Comparison of ENCODE assay signal across 21 cellular contexts in genomic region chr2:22215517-22215916, GRCh38.
"Had no signal": no experiment of that assay in that cellular context is flagged by ENCODE, and none has a peak within 500 bp of the region (broad histone marks: within the 10 kb centered on the region; RNA-seq: fewer than 3 reads in every experiment).

No MANE protein-coding gene starts in this region.

- H3K27me3 ChIP-seq: body of pancreas, cardiac muscle cell, heart right ventricle, left lung, vagina had no signal

- H3K27me3 Mint-ChIP-seq: activated CD4-positive, alpha-beta memory T cell treated with anti-CD3 and anti-CD28 coated beads, Interleukin-2, amount 10 ng/mL, durations not matched to agents 7 days and 5 days; activated naive CD4-positive, alpha-beta T cell treated with anti-CD3 and anti-CD28 coated beads, Interleukin-2, amount 50 U/mL, for 24 hours; naive thymus-derived CD8-positive, alpha-beta T cell had no signal

- DNase-seq: activated CD4-positive, alpha-beta memory T cell treated with anti-CD3 and anti-CD28 coated beads, Interleukin-2, amount 10 ng/mL, durations not matched to agents 7 days and 5 days; activated CD4-positive, alpha-beta T cell treated with anti-CD3 and anti-CD28 coated beads for 48 hours; activated gamma-delta T cell; anterior cingulate cortex; body of pancreas; cortex of kidney; foreskin fibroblast; heart right ventricle; immature natural killer cell; left lung; naive thymus-derived CD8-positive, alpha-beta T cell; stimulated activated CD4-positive, alpha-beta T cell treated with anti-CD3 and anti-CD28 coated beads, Interleukin-2, amount 100 ng/mL, for 48 hours; stimulated activated naive CD4-positive, alpha-beta T cell treated with Interleukin-2 at 50 U/mL for 16 hours had no signal

- H3K27ac ChIP-seq: body of pancreas, cardiac muscle cell, epithelial cell of prostate, heart right ventricle, left lung, thoracic aorta, vagina had no signal

- H3K4me3 Mint-ChIP-seq: activated CD4-positive, alpha-beta memory T cell treated with anti-CD3 and anti-CD28 coated beads, Interleukin-2, amount 10 ng/mL, durations not matched to agents 7 days and 5 days; activated naive CD4-positive, alpha-beta T cell treated with anti-CD3 and anti-CD28 coated beads, Interleukin-2, amount 50 U/mL, for 24 hours; immature natural killer cell; mesothelial cell of epicardium; naive thymus-derived CD8-positive, alpha-beta T cell; type B pancreatic cell had no signal

- H3K4me1 Mint-ChIP-seq: activated CD4-positive, alpha-beta memory T cell treated with anti-CD3 and anti-CD28 coated beads, Interleukin-2, amount 10 ng/mL, durations not matched to agents 7 days and 5 days; activated naive CD4-positive, alpha-beta T cell treated with anti-CD3 and anti-CD28 coated beads, Interleukin-2, amount 50 U/mL, for 24 hours; immature natural killer cell; mesothelial cell of epicardium; naive thymus-derived CD8-positive, alpha-beta T cell had no signal

- H3K4me3 ChIP-seq: body of pancreas, cardiac muscle cell, heart right ventricle, left lung, lung, thoracic aorta, vagina had no signal

- H3K4me1 ChIP-seq: body of pancreas, heart right ventricle, left lung, vagina had no signal

- H3K36me3 ChIP-seq: cardiac muscle cell, heart right ventricle, left lung, thoracic aorta, vagina had no signal

- H3K27ac Mint-ChIP-seq: activated CD4-positive, alpha-beta memory T cell treated with anti-CD3 and anti-CD28 coated beads, Interleukin-2, amount 10 ng/mL, durations not matched to agents 7 days and 5 days; activated naive CD4-positive, alpha-beta T cell treated with anti-CD3 and anti-CD28 coated beads, Interleukin-2, amount 50 U/mL, for 24 hours; immature natural killer cell; mesothelial cell of epicardium; naive thymus-derived CD8-positive, alpha-beta T cell; type B pancreatic cell had no signal

- H3K9me3 Mint-ChIP-seq: mesothelial cell of epicardium, type B pancreatic cell had no signal

- H3K9me3 ChIP-seq: body of pancreas, thoracic aorta, vagina had no signal

- H3K36me3 Mint-ChIP-seq: activated naive CD4-positive, alpha-beta T cell treated with anti-CD3 and anti-CD28 coated beads, Interleukin-2, amount 50 U/mL, for 24 hours; mesothelial cell of epicardium; naive thymus-derived CD8-positive, alpha-beta T cell; type B pancreatic cell had no signal
